ENCODE assay signal across 39 cellular contexts in the genomic region with DNA sequence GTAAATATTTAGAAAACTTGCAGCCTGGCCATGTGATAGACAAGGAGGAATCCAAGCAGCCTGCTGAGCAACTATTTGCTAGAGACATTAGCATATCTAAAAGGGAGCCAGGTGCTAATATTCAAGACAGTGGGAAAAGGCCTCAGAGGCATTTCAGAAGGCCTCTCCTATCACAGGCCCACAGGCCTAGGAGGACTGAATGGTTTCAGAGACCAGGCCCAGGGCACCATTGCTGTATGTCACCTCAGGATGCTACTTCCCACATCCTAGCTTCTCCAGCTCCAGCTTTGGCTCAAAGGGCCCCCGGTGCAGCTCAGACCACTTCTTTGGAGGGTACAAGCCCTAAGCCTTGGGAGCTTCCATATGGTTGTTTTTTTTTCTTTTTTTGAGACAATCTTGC. TPM values are rescaled to one million over a fixed set of nuclear protein-coding genes. Genes with fewer than 3 reads are reported as not detected.
"Had no signal": no experiment of that assay in that cellular context is flagged by ENCODE, and none has a peak within 500 bp of the region (broad histone marks: within the 10 kb centered on the region; RNA-seq: fewer than 3 reads in every experiment).

No MANE protein-coding gene starts in this region.

- H3K36me3 ChIP-seq: adrenal gland, ascending aorta, brain microvascular endothelial cell, breast epithelium, cardiac muscle cell had no signal

- FAIRE-seq: astrocyte, bronchial epithelial cell, colon had no signal

- H3K27me3 ChIP-seq: adrenal gland, ascending aorta, body of pancreas, brain microvascular endothelial cell, breast epithelium, cardiac muscle cell had no signal

- DNase-seq: activated effector memory CD4-positive, alpha-beta T cell treated with anti-CD3 and anti-CD28 coated beads, Interleukin-2, amount 50 U/mL, for 16 hours; activated effector memory CD4-positive, alpha-beta T cell treated with Interleukin-2 at 50 U/mL for 16 hours; activated gamma-delta T cell; activated gamma-delta T cell treated with Interleukin-2 at 50 U/mL for 16 hours; activated naive CD4-positive, alpha-beta T cell; activated naive CD4-positive, alpha-beta T cell treated with anti-CD3 and anti-CD28 coated beads for 36 hours; activated naive CD4-positive, alpha-beta T cell treated with anti-CD3 and anti-CD28 coated beads, Interleukin-2, amount 10 ng/mL, durations not matched to agents 7 days and 5 days; activated naive CD4-positive, alpha-beta T cell treated with anti-CD3 and anti-CD28 coated beads, Interleukin-2, amount 50 U/mL, for 16 hours; activated naive CD4-positive, alpha-beta T cell treated with Interleukin-2 at 50 U/mL for 16 hours; activated naive CD8-positive, alpha-beta T cell treated with anti-CD3 and anti-CD28 coated beads for 36 hours; activated naive CD8-positive, alpha-beta T cell treated with anti-CD3 and anti-CD28 coated beads, Interleukin-2, amount 10 ng/mL, durations not matched to agents 7 days and 5 days; activated naive CD8-positive, alpha-beta T cell treated with anti-CD3 and anti-CD28 coated beads, Interleukin-2, amount 50 U/mL, for 24 hours; activated T-cell treated with anti-CD3 and anti-CD28 coated beads, Interleukin-2, amount 50 U/mL, for 4 hours; activated T-cell treated with anti-CD3 and anti-CD28 coated beads, Interleukin-2, amount 50 U/mL, for 48 hours; activated T-cell treated with anti-CD3 and anti-CD28 coated beads, Interleukin-2, amount 50 U/mL, for 72 hours; adrenal gland; amniotic stem cell; amygdala; anterior cingulate cortex; aorta; body of pancreas; brain microvascular endothelial cell; caudate nucleus; central memory CD4-positive, alpha-beta T cell; cerebellar nuclear complex had no signal

- H3K27ac ChIP-seq: adrenal gland, ascending aorta, body of pancreas, brain microvascular endothelial cell, breast epithelium, cardiac muscle cell had no signal

- H3K9me3 ChIP-seq: adrenal gland, ascending aorta, body of pancreas, breast epithelium had no signal

- H3K4me3 ChIP-seq: adrenal gland, ascending aorta, body of pancreas, breast epithelium, cardiac muscle cell had no signal

- ATAC-seq: activated naive CD4-positive, alpha-beta T cell treated with anti-CD3 and anti-CD28 coated beads, Interleukin-2, amount 50 U/mL, for 72 hours; activated naive CD8-positive, alpha-beta T cell treated with anti-CD3 and anti-CD28 coated beads, Interleukin-2, amount 50 U/mL, for 24 hours; activated T-cell treated with anti-CD3 and anti-CD28 coated beads, Interleukin-2, amount 50 U/mL, for 4 hours; activated T-cell treated with anti-CD3 and anti-CD28 coated beads, Interleukin-2, amount 50 U/mL, for 72 hours; activated T-helper 17 cell treated with anti-CD3 and anti-CD28 coated beads, Interleukin-2, amount 50 U/mL, for 72 hours; body of pancreas had no signal

- H3K4me1 ChIP-seq: ascending aorta, breast epithelium had no signal

RNA-seq across cellular contexts. Expression of a gene that starts 3.8 kb away (rescaled TPM):
- total RNA-seq: activated naive CD4-positive, alpha-beta T cell treated with anti-CD3 and anti-CD28 coated beads for 36 hours; activated naive CD4-positive, alpha-beta T cell treated with anti-CD3 and anti-CD28 coated beads, Interleukin-2, amount 50 U/mL, for 72 hours; activated naive CD8-positive, alpha-beta T cell treated with anti-CD3 and anti-CD28 coated beads for 36 hours; activated naive CD8-positive, alpha-beta T cell treated with anti-CD3 and anti-CD28 coated beads, Interleukin-2, amount 10 ng/mL, durations not matched to agents 7 days and 5 days; activated T-cell treated with anti-CD3 and anti-CD28 coated beads, Interleukin-2, amount 50 U/mL, for 4 hours; activated T-cell treated with anti-CD3 and anti-CD28 coated beads, Interleukin-2, amount 50 U/mL, for 72 hours; activated T-helper 1 cell treated with anti-CD3 and anti-CD28 coated beads, Interleukin-12 subunit alpha, Interleukin-12 subunit beta, Interleukin-2, Interleukin-4 antibody, amounts not matched to agents 30 ng/mL and 10 ng/mL and 1 ng/mL, durations not matched to agents 14 hours and 24 hours and 36 hours; activated T-helper 17 cell treated with anti-CD3 and anti-CD28 coated beads, Interleukin-2, amount 50 U/mL, for 72 hours; activated T-helper 2 cell treated with anti-CD3 and anti-CD28 coated beads, Interferon-gamma antibody, Interleukin-2, Interleukin-4, amounts not matched to agents 10 μg/mL and 5 μg/mL and 100 μg/mL, durations not matched to agents 14 hours and 24 hours and 36 hours; aorta; ascending aorta; astrocyte; body of pancreas; breast epithelium; bronchial epithelial cell; cardiac muscle cell; cardiac septum; cerebellum; chondrocyte had no signal
- polyA plus RNA-seq: adipose tissue, aorta, cardiac muscle cell had no signal
